ENCODE assay signal across 6 cellular contexts in genomic region chr17:81030312-81030711, GRCh38. TPM values are rescaled to one million over a fixed set of nuclear protein-coding genes. Genes with fewer than 3 reads are reported as not detected.
DNase-seq lines count a peak whose midpoint lies in the region; ATAC-seq and TF ChIP-seq lines count a peak whose summit lies in the region.
"Not testable (repeated sequence)": the region's sequence is repeated elsewhere in the genome, so short reads cannot be mapped to it uniquely, and the experiment has no call there.

No MANE protein-coding gene starts in this region.

- H3K4me3 Mint-ChIP-seq in neural crest cell: peak overlapping the region; percentile 34

- H3K27me3 Mint-ChIP-seq in neural crest cell (ENCODE audit: low read depth): not testable (repeated sequence)

- not testable (repeated sequence) for ATAC-seq in RWPE2 (ENCODE audit: low read depth); Right ventricle myocardium superior (ENCODE audit: poor library complexity); right cardiac atrium; upper lobe of right lung

- H3K4me1 ChIP-seq in BLaER1 treated with 17β-estradiol and CSF1 and Interleukin-3, amounts not matched to agents 10 nM and 100 nM: peaks cover 26 to 43% (median 39%) of the 10 kb centered on the region in 10 experiments
- H3K4me1 ChIP-seq in RWPE2 (ENCODE audit: insufficient read depth, poor library complexity, severe bottlenecking): not testable (repeated sequence)
- H3K4me1 ChIP-seq in right cardiac atrium (ENCODE audit: control insufficient read depth, insufficient read depth, low read length) (peaks cover 12% of the 10 kb centered on the region), upper lobe of right lung (peaks cover 50% of the 10 kb centered on the region)

- H3K4me1 Mint-ChIP-seq in neural crest cell: peaks cover 30% of the 10 kb centered on the region

- peaks cover 73 to 97% (median 96%) of the 10 kb centered on the region in 11 experiments for H3K27me3 ChIP-seq in BLaER1 treated with 17β-estradiol and CSF1 and Interleukin-3, amounts not matched to agents 10 nM and 100 nM
- H3K27me3 ChIP-seq in RWPE2 (ENCODE audit: insufficient read depth, poor library complexity, severe bottlenecking): peaks cover 22% of the 10 kb centered on the region
- not testable (repeated sequence) for H3K27me3 ChIP-seq in right cardiac atrium (ENCODE audit: control insufficient read depth, insufficient read depth); upper lobe of right lung

- not testable (repeated sequence) for TF ChIP-seq CTCF in RWPE2 (IDR thresholded peaks at IDR 0.05; ENCODE audit: poor library complexity, severe bottlenecking); neural crest cell (conservative IDR thresholded peaks at IDR 0.05); upper lobe of right lung (IDR thresholded peaks at IDR 0.05)

- not testable (repeated sequence) for H3K9ac ChIP-seq in BLaER1 treated with 17β-estradiol and CSF1 and Interleukin-3, amounts not matched to agents 10 nM and 100 nM

- not testable (repeated sequence) for H3K27ac Mint-ChIP-seq in neural crest cell (ENCODE audit: unreplicated experiment)

- H3K9me3 ChIP-seq in BLaER1 treated with 17β-estradiol and CSF1 and Interleukin-3, amounts not matched to agents 10 nM and 100 nM (replicated peaks in 1 of 11): peaks cover 0 to 12% (median 0%) of the 10 kb centered on the region in 11 experiments; a peak in 6 of 22 replicates
- H3K9me3 ChIP-seq in RWPE2 (ENCODE audit: severe bottlenecking); right cardiac atrium (ENCODE audit: control insufficient read depth, low read length); upper lobe of right lung: not testable (repeated sequence)

- not testable (repeated sequence) for H3K9me3 Mint-ChIP-seq in neural crest cell

- intact Hi-C loops in Right ventricle myocardium superior (cut with DNase I): loop anchor here (2.0 kb wide), 1 partner anchor 68 kb away; no protein-coding TSS in a partner anchor
- intact Hi-C loops in right cardiac atrium (cut with DNase I); upper lobe of right lung (cut with DNase I): not testable (repeated sequence)

- peak overlapping the region in 7 of 11 experiments; percentile 35 to 98 (median 62); a peak in 10 of 22 replicates for H3K4me2 ChIP-seq in BLaER1 treated with 17β-estradiol and CSF1 and Interleukin-3, amounts not matched to agents 10 nM and 100 nM

- H4K20me1 ChIP-seq in BLaER1 treated with 17β-estradiol and CSF1 and Interleukin-3, amounts not matched to agents 10 nM and 100 nM: peaks cover 0 to 54% (median 24%) of the 10 kb centered on the region in 11 experiments; a peak in 14 of 22 replicates

- H3K36me3 ChIP-seq in BLaER1 treated with 17β-estradiol and CSF1 and Interleukin-3, amounts not matched to agents 10 nM and 100 nM: peaks cover 0 to 18% (median 0%) of the 10 kb centered on the region in 11 experiments; a peak in 3 of 22 replicates
- H3K36me3 ChIP-seq in RWPE2 (ENCODE audit: low read depth); upper lobe of right lung: not testable (repeated sequence)

- DNase-seq in RWPE2 (ENCODE audit: low spot score) (peak; percentile 27), Right ventricle myocardium superior (peak; percentile 29), right cardiac atrium (peak in 2 of 3 donors; percentile 42 to 49)
- not testable (repeated sequence) for DNase-seq in neural crest cell (ENCODE audit: low read depth, low spot score); upper lobe of right lung

- 95% methylated on average over 9 of the region's 9 CpGs for WGBS in right cardiac atrium

- not testable (repeated sequence) for H3K27ac ChIP-seq in BLaER1 treated with 17β-estradiol and CSF1 and Interleukin-3, amounts not matched to agents 10 nM and 100 nM; RWPE2 (ENCODE audit: poor library complexity, severe bottlenecking); right cardiac atrium (ENCODE audit: low read length); upper lobe of right lung

- not testable (repeated sequence) for H3K4me3 ChIP-seq in BLaER1 treated with 17β-estradiol and CSF1 and Interleukin-3, amounts not matched to agents 10 nM and 100 nM; RWPE2 (ENCODE audit: severe bottlenecking); right cardiac atrium (ENCODE audit: low read length)
- peak overlapping the region; percentile 42 for H3K4me3 ChIP-seq in upper lobe of right lung

- not testable (repeated sequence) for H3K36me3 Mint-ChIP-seq in neural crest cell (ENCODE audit: low read depth)

RNA-seq across cellular contexts. Expression of gene BAIAP2, which starts 4.6 kb away (rescaled TPM):
- total RNA-seq in Right ventricle myocardium superior (34.7 TPM), right cardiac atrium (10 to 100 TPM; 20.5 to 39.5 (median 33.8) TPM), neural crest cell (47.5 and 53.6 TPM in 2 replicates), upper lobe of right lung (139 TPM)
- polyA plus RNA-seq in right cardiac atrium: 31.8 TPM

RNA-seq across cellular contexts. Expression of gene CHMP6, which starts 38.7 kb away (rescaled TPM):
- total RNA-seq in Right ventricle myocardium superior (13.6 TPM), right cardiac atrium (10 to 100 TPM; 18.4 to 22.5 (median 19.7) TPM), neural crest cell (32.7 and 33.2 TPM in 2 replicates), upper lobe of right lung (29.9 TPM)
- 24.6 TPM for polyA plus RNA-seq in right cardiac atrium
